ENCODE assay signal across 8 cellular contexts in genomic region chr1:53328490-53329182, GRCh38. TPM values are rescaled to one million over a fixed set of nuclear protein-coding genes. Genes with fewer than 3 reads are reported as not detected.
DNase-seq lines count a peak whose midpoint lies in the region; ATAC-seq and TF ChIP-seq lines count a peak whose summit lies in the region.

No MANE protein-coding gene starts in this region.

- peaks cover 23% of the 10 kb centered on the region for H3K27me3 Mint-ChIP-seq in GM23338 (ENCODE audit: insufficient read depth, low read depth, poor library complexity)

- H3K4me1 ChIP-seq in GM23338 (ENCODE audit: insufficient read depth) = peaks cover 11% of the 10 kb centered on the region
- H3K4me1 ChIP-seq in Peyer's patch = peaks cover 0 to 24% (median 4%) of the 10 kb centered on the region in 4 donors
- peaks cover 12% of the 10 kb centered on the region for H3K4me1 ChIP-seq in effector memory CD4-positive, alpha-beta T cell (ENCODE audit: control insufficient read depth, insufficient read depth, low read length, poor library complexity, severe bottlenecking)
- H3K4me1 ChIP-seq in neuron (ENCODE audit: insufficient read depth, low read length) = peaks cover 16% of the 10 kb centered on the region

- peaks cover 13% of the 10 kb centered on the region for H4K20me1 ChIP-seq in GM23338 (replicated peaks; ENCODE audit: insufficient read depth)

- peaks cover 40% of the 10 kb centered on the region for H3K36me3 Mint-ChIP-seq in GM23338 (ENCODE audit: low read depth)

- DNase-seq in GM23338 (ENCODE audit: low spot score) (peak; percentile 74), Peyer's patch (peak; percentile 34 to 58 (median 45)), globus pallidus (ENCODE audit: low spot score) (no peak), DMS153 (lab: John Stamatoyannopoulos, UW) (no peak), cortex of kidney (lab: John Stamatoyannopoulos, UW) (no peak), SIG-M5 (lab: John Stamatoyannopoulos, UW) (no peak)
- peak in 1 of 3 donors; percentile 9 for DNase-seq in effector memory CD4-positive, alpha-beta T cell

- H3K79me2 ChIP-seq in GM23338 (replicated peaks; ENCODE audit: insufficient read depth) = peaks cover 26% of the 10 kb centered on the region

- no peaks in the 10 kb centered on the region for H3K9me2 ChIP-seq in GM23338 (ENCODE audit: insufficient read depth)

- H3K4me3 Mint-ChIP-seq in GM23338 = peak overlapping the region; percentile 97

- peak overlapping the region; percentile 96 for H3K4me2 ChIP-seq in GM23338

- H2AFZ ChIP-seq in GM23338 (peak overlapping the region; percentile 86; the same call in 1 of the 2 replicates), neuron (ENCODE audit: low read depth, low read length) (peak overlapping the region; percentile 63)

- TF ChIP-seq CTCF in GM23338 (conservative IDR thresholded peaks at IDR 0.05; ENCODE audit: low read depth in 2 of 2) (peak in 1 of 2 experiments; percentile 68; a peak in 2 of 4 replicates), Peyer's patch (IDR thresholded peaks at IDR 0.05) (no peak)

- no peak for TF ChIP-seq POLR2A in Peyer's patch (IDR thresholded peaks at IDR 0.05)

- H3K4me3 ChIP-seq in GM23338 (peak overlapping the region; percentile 92), Peyer's patch (peak overlapping the region; percentile 39 to 95 (median 52)), neuron (ENCODE audit: low read length) (peak overlapping the region; percentile 51)
- H3K4me3 ChIP-seq in effector memory CD4-positive, alpha-beta T cell (ENCODE audit: insufficient read depth, low read depth, low read length, poor library complexity, severe bottlenecking) = peak overlapping the region; percentile 59

- H3K9me3 ChIP-seq in Peyer's patch (no peaks in the 10 kb centered on the region), neuron (ENCODE audit: low read length) (no peaks in the 10 kb centered on the region)
- no peaks in the 10 kb centered on the region for H3K9me3 ChIP-seq in effector memory CD4-positive, alpha-beta T cell (ENCODE audit: control insufficient read depth, low read length)

- H3K27ac Mint-ChIP-seq in GM23338 = no peak overlapping the region

- H3K36me3 ChIP-seq in GM23338 (ENCODE audit: insufficient read depth) (peaks cover 17% of the 10 kb centered on the region), Peyer's patch (no peaks in the 10 kb centered on the region), neuron (ENCODE audit: insufficient read depth, low read length) (peaks cover 10% of the 10 kb centered on the region)
- H3K36me3 ChIP-seq in effector memory CD4-positive, alpha-beta T cell (ENCODE audit: control insufficient read depth, insufficient read depth, low read length) = no peaks in the 10 kb centered on the region

- no peaks in the 10 kb centered on the region; the same call in 2 of the 3 replicates for H3K9me3 Mint-ChIP-seq in GM23338

- H3K27me3 ChIP-seq in GM23338 (ENCODE audit: insufficient read depth) (no peaks in the 10 kb centered on the region), Peyer's patch (no peaks in the 10 kb centered on the region), neuron (ENCODE audit: insufficient read depth, low read length) (peaks cover 7% of the 10 kb centered on the region)
- no peaks in the 10 kb centered on the region for H3K27me3 ChIP-seq in effector memory CD4-positive, alpha-beta T cell (replicated peaks; ENCODE audit: control insufficient read depth, insufficient read depth, low read length, poor library complexity, severe bottlenecking)

- H3K4me1 Mint-ChIP-seq in GM23338 = peaks cover 27% of the 10 kb centered on the region

- 0 out of 2 replicates have a peak, but pooled peaks cover 2% of the 10 kb centered on the region for H3F3A ChIP-seq in GM23338 (replicated peaks; ENCODE audit: low read depth)

- peak; percentile 37 for ATAC-seq in GM23338

- H3K27ac ChIP-seq in GM23338 (ENCODE audit: low read depth) (0 out of 2 replicates have a peak overlapping the region, but pooled peaks have one; percentile 78), Peyer's patch (peak overlapping the region in 3 of 4 donors; percentile 27 to 74 (median 43))
- H3K27ac ChIP-seq in effector memory CD4-positive, alpha-beta T cell (ENCODE audit: insufficient read depth, low read length, poor library complexity, severe bottlenecking) = peak overlapping the region; percentile 50

TF ChIP-seq in GM23338, 12 proteins besides CTCF, POLR2A, EP300 and RAD21:
- TF ChIP-seq CREB1 (CRISPR knock-in tag; IDR thresholded peaks at IDR 0.05; ENCODE audit: low read depth) (no peak), NANOG (IDR thresholded peaks at IDR 0.05; ENCODE audit: borderline replicate concordance) (no peak), ZNF114 (CRISPR knock-in tag; IDR thresholded peaks at IDR 0.05) (no peak), EZH2phosphoT487 (IDR thresholded peaks at IDR 0.05; ENCODE audit: unreplicated experiment) (no peak), ZNF331 (CRISPR knock-in tag; IDR thresholded peaks at IDR 0.05; ENCODE audit: low read depth) (no peak), ETS1 (IDR thresholded peaks at IDR 0.05) (no peak), ZNF462 (CRISPR knock-in tag; IDR thresholded peaks at IDR 0.05) (no peak), STAT1 (IDR thresholded peaks at IDR 0.05; ENCODE audit: unreplicated experiment) (no peak), JUNB (IDR thresholded peaks at IDR 0.05; ENCODE audit: unreplicated experiment) (no peak)

RNA-seq across cellular contexts. Expression of gene LRP8, which starts 0.8 kb away (rescaled TPM):
- total RNA-seq in GM23338 (2014; rRNA removed; shearing (Covaris generic)) = 71.1 and 72.4 TPM in 2 replicates
- polyA plus RNA-seq in GM23338 (2016; fragmentation: Nextera tagmentation; extraction: Ambion mirVana) = 27.8 and 28.3 TPM in 2 replicates
- 10 to 100 TPM in 1 of 4 donors, 1 to 10 TPM in 3; 4.5 to 33.8 (median 5.0) TPM for total RNA-seq in Peyer's patch

Comparison
In these comparisons a context has a peak if more than half of its experiments do, and no peak if none do; other contexts are left out.
1. DNase-seq: peak in GM23338 (single experiment) and Peyer's patch (3 of 3); none in globus pallidus (single experiment), DMS153 (single experiment), cortex of kidney (single experiment) and SIG-M5 (single experiment).
2. Peak in every context shown above with its lines, with median percentiles within 50 percentile points of each other: H3K27ac ChIP-seq and H3K4me3 ChIP-seq.